Comparison of ENCODE assay signal across 8 cellular contexts in genomic region chr1:184387871-184388670, GRCh38. TPM values are rescaled to one million over a fixed set of nuclear protein-coding genes. Genes with fewer than 3 reads are reported as not detected.
DNase-seq lines count a peak whose midpoint lies in the region; ATAC-seq and TF ChIP-seq lines count a peak whose summit lies in the region.

No MANE protein-coding gene starts in this region.

- no peak for TF ChIP-seq EP300 in tibial nerve (IDR thresholded peaks at IDR 0.05)

- H3K4me1 ChIP-seq in HUES64 (ENCODE audit: insufficient read depth, low read length) (peaks cover 65% of the 10 kb centered on the region), mononuclear cell (ENCODE audit: insufficient read depth, low read length) (peaks cover 25% of the 10 kb centered on the region), tibial nerve (peaks cover 0 to 38% (median 5%) of the 10 kb centered on the region in 4 donors)

- peaks cover 14% of the 10 kb centered on the region for H3K27me3 ChIP-seq in HUES64 (ENCODE audit: insufficient read depth, low read length)
- peaks cover 29% of the 10 kb centered on the region for H3K27me3 ChIP-seq in mononuclear cell (ENCODE audit: insufficient read depth, low read length)
- H3K27me3 ChIP-seq in tibial nerve, result no peaks in the 10 kb centered on the region

- H3K4me3 ChIP-seq in HUES64 (ENCODE audit: low read length) (peak overlapping the region; percentile 84), epithelial cell of proximal tubule (ENCODE audit: low read depth, low read length) (peak overlapping the region; percentile 69), mononuclear cell (ENCODE audit: low read length) (peak overlapping the region; percentile 37), tibial nerve (peak overlapping the region; percentile 64 to 97 (median 77))

- peak overlapping the region; percentile 62 for H3K9ac ChIP-seq in HUES64 (ENCODE audit: low read depth, low read length)

- TF ChIP-seq POLR2A in tibial nerve (IDR thresholded peaks at IDR 0.05), result no peak

- H3K9me3 ChIP-seq in HUES64 (ENCODE audit: insufficient read depth, low read depth, low read length), result no peaks in the 10 kb centered on the region
- no peaks in the 10 kb centered on the region for H3K9me3 ChIP-seq in mononuclear cell (ENCODE audit: low read depth, low read length)
- H3K9me3 ChIP-seq in tibial nerve, result no peaks in the 10 kb centered on the region

- ATAC-seq in GM21390 (IDR thresholded peaks at IDR 0.05; ENCODE audit: unreplicated experiment) (no peak), GM21717 (IDR thresholded peaks at IDR 0.05; ENCODE audit: unreplicated experiment) (no peak)

- no peaks in the 10 kb centered on the region for H3K36me3 ChIP-seq in HUES64 (ENCODE audit: insufficient read depth, low read length)
- no peaks in the 10 kb centered on the region for H3K36me3 ChIP-seq in tibial nerve

- no peak overlapping the region for H3K27ac ChIP-seq in HUES64 (ENCODE audit: low read depth, low read length)
- peak overlapping the region; percentile 88 for H3K27ac ChIP-seq in VCaP
- peak overlapping the region; percentile 87 to 93 (median 90) for H3K27ac ChIP-seq in tibial nerve

- TF ChIP-seq CTCF in VCaP (conservative IDR thresholded peaks at IDR 0.05) (no peak), epithelial cell of proximal tubule (conservative IDR thresholded peaks at IDR 0.05; ENCODE audit: low read depth, low read length) (no peak), tibial nerve (IDR thresholded peaks at IDR 0.05) (peak in 1 of 5 experiments; percentile 12)

- WGBS in HUES64, result 3% methylated on average over 20 of the region's 23 CpGs
- 1 to 2% methylated on average over 23 of the region's 23 CpGs for WGBS in tibial nerve, 2 donors

- peak; percentile 35 for DNase-seq in COR-L47 (lab: John Stamatoyannopoulos, UW)
- no peak for DNase-seq in epithelial cell of proximal tubule (ENCODE audit: low read depth)
- peak in 1 of 2 donors; percentile 57 for DNase-seq in tibial nerve (ENCODE audit: low spot score in 2 of 2)

RNA-seq across cellular contexts. Expression of gene C1orf21, which starts 1.2 kb away (rescaled TPM):
- 20.3 TPM for polyA plus RNA-seq in HUES64 (2013, experiment 1 of 2)
- polyA plus RNA-seq in HUES64 (2013, experiment 2 of 2), result 23.3 TPM
- total RNA-seq in epithelial cell of proximal tubule (2.3 and 4.0 TPM in 2 replicates), mononuclear cell (1.7 TPM), tibial nerve (10 to 100 TPM; 30.6 to 61.7 (median 43.0) TPM)
